Comparison of ENCODE assay signal across 20 cellular contexts in the genomic region with DNA sequence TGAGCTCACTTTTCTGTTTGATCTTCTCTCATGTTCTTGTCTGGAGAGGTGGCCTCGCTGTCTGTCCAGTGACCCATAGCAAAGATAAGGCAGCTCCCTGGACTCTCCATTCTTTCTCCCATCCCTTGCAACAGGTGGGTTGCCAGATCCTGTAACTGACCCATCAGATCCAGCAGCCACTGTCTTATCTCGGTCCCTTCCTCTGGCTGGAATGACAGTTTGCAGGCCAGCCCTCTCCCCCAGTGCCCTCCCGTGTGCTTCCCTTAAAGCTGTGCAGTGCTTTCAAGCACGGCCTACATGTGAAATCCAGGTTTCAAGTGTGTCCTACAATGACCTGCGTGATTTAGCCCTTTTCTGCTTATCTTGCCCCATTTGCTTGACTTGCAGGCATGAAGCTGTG. TPM values are rescaled to one million over a fixed set of nuclear protein-coding genes. Genes with fewer than 3 reads are reported as not detected.
DNase-seq lines count a peak whose midpoint lies in the region; ATAC-seq and TF ChIP-seq lines count a peak whose summit lies in the region.
"Had no signal": no experiment of that assay in that cellular context is flagged by ENCODE, and none has a peak within 500 bp of the region (broad histone marks: within the 10 kb centered on the region; RNA-seq: fewer than 3 reads in every experiment).

No MANE protein-coding gene starts in this region.

- peaks cover 60% of the 10 kb centered on the region for H3K36me3 Mint-ChIP-seq in MCF 10A (ENCODE audit: insufficient read depth, unreplicated experiment)
- H3K36me3 Mint-ChIP-seq in activated CD8-positive, alpha-beta T cell treated with anti-CD3 and anti-CD28 coated beads for 36 hours (ENCODE audit: low read depth): peaks cover 68% of the 10 kb centered on the region
- peaks cover 10 to 52% (median 26%) of the 10 kb centered on the region in 5 donors for H3K36me3 Mint-ChIP-seq in naive thymus-derived CD4-positive, alpha-beta T cell

- TF ChIP-seq EP300 in SK-N-SH (IDR thresholded peaks at IDR 0.05; ENCODE audit: borderline replicate concordance in 1 of 2, low read depth in 1 of 2, low read length in 1 of 2): no peak

- DNase-seq in MCF 10A (ENCODE audit: unreplicated experiment) (no peak), mammary epithelial cell (no peak), Ammon's horn (ENCODE audit: low spot score) (no peak), SK-N-SH (no peak), tibial artery (no peak)
- DNase-seq in activated CD8-positive, alpha-beta T cell treated with anti-CD3 and anti-CD28 coated beads for 36 hours: no peak
- DNase-seq in naive thymus-derived CD4-positive, alpha-beta T cell: no peak
- DNase-seq: activated CD4-positive, CD25-positive, alpha-beta regulatory T cell; activated effector memory CD4-positive, alpha-beta T cell treated with Interleukin-2 at 50 U/mL for 16 hours; DMS79 treated with DMSO at 0.1 percent for 48 hours; GOT3; MG63; NCI-H2029; NCI-H524; retina had no signal

- BruUV-seq in MCF 10A (replicated peaks; lab: Mats Ljungman, UMichigan) (no TSS peak), mammary epithelial cell (replicated peaks; lab: Mats Ljungman, UMichigan) (no TSS peak)

- 93% methylated on average over 5 of the region's 5 CpGs for WGBS in mammary epithelial cell (ENCODE audit: low coverage, missing lambda C conversion rate)
- 96% methylated on average over 5 of the region's 5 CpGs for WGBS in SK-N-SH (ENCODE audit: low lambda C conversion rate)

- H3K36me3 ChIP-seq in mammary epithelial cell (ENCODE audit: insufficient read depth, low read length): peaks cover 14% of the 10 kb centered on the region
- H3K36me3 ChIP-seq in naive thymus-derived CD4-positive, alpha-beta T cell (ENCODE audit: control insufficient read depth in 2 of 3, insufficient read depth in 3 of 3, low read length in 3 of 3): peaks cover 3 to 53% (median 18%) of the 10 kb centered on the region in 3 experiments
- H3K36me3 ChIP-seq in SK-N-SH (replicated peaks in 1 of 2; ENCODE audit: control insufficient read depth in 1 of 2, insufficient read depth in 2 of 2, low read length in 1 of 2): peaks cover 41 to 47% of the 10 kb centered on the region in 2 experiments
- H3K36me3 ChIP-seq in tibial artery: peaks cover 32 to 56% (median 46%) of the 10 kb centered on the region in 3 donors

- H3K9me2 ChIP-seq in SK-N-SH: no peaks in the 10 kb centered on the region

- H3K27ac ChIP-seq in mammary epithelial cell (ENCODE audit: insufficient read depth, low read depth, low read length) (no peak overlapping the region), SK-N-SH (ENCODE audit: low read depth in 2 of 2, low read length in 1 of 2) (no peak overlapping the region), tibial artery (no peak overlapping the region)
- peak overlapping the region; percentile 86 for H3K27ac ChIP-seq in naive thymus-derived CD4-positive, alpha-beta T cell (ENCODE audit: low read depth, low read length)

- no peak for TF ChIP-seq CTCF in MCF 10A (IDR thresholded peaks at IDR 0.05; ENCODE audit: unreplicated experiment)
- TF ChIP-seq CTCF in mammary epithelial cell (conservative IDR thresholded peaks at IDR 0.05 in 1 of 2, IDR thresholded peaks at IDR 0.05 in 1 of 2; ENCODE audit: extremely low read depth in 1 of 2, insufficient read depth in 1 of 2, low read depth in 1 of 2, low read length in 2 of 2): no peak
- TF ChIP-seq CTCF in activated CD8-positive, alpha-beta T cell treated with anti-CD3 and anti-CD28 coated beads for 36 hours (IDR thresholded peaks at IDR 0.05): no peak
- no peak for TF ChIP-seq CTCF in SK-N-SH (IDR thresholded peaks at IDR 0.05)
- TF ChIP-seq CTCF in tibial artery (IDR thresholded peaks at IDR 0.05): no peak

- H4K20me1 ChIP-seq in mammary epithelial cell (ENCODE audit: insufficient read depth, low read length) (no peaks in the 10 kb centered on the region), SK-N-SH (ENCODE audit: insufficient read depth) (peaks cover 12% of the 10 kb centered on the region)

- peaks cover 6% of the 10 kb centered on the region for H3F3A ChIP-seq in SK-N-SH (replicated peaks; ENCODE audit: insufficient read depth)

- H3K9me3 Mint-ChIP-seq in MCF 10A (ENCODE audit: unreplicated experiment): no peaks in the 10 kb centered on the region
- no peaks in the 10 kb centered on the region for H3K9me3 Mint-ChIP-seq in activated CD8-positive, alpha-beta T cell treated with anti-CD3 and anti-CD28 coated beads for 36 hours
- no peaks in the 10 kb centered on the region for H3K9me3 Mint-ChIP-seq in naive thymus-derived CD4-positive, alpha-beta T cell

- no peak for ATAC-seq in activated CD8-positive, alpha-beta T cell treated with anti-CD3 and anti-CD28 coated beads for 36 hours
- no peak for ATAC-seq in naive thymus-derived CD4-positive, alpha-beta T cell
- ATAC-seq in HG02571 (IDR thresholded peaks at IDR 0.05; ENCODE audit: unreplicated experiment): no peak
- ATAC-seq: left lobe of liver, SK-N-SH treated with all-trans-retinoic acid at 6 μM for 48 hours had no signal

- H3K9ac ChIP-seq in mammary epithelial cell (ENCODE audit: insufficient read depth, low read length): no peak overlapping the region
- no peak overlapping the region for H3K9ac ChIP-seq in SK-N-SH

- H2AFZ ChIP-seq in mammary epithelial cell (ENCODE audit: low read depth, low read length): no peak overlapping the region
- H2AFZ ChIP-seq in SK-N-SH (ENCODE audit: low read depth): no peak overlapping the region

- H3K9me3 ChIP-seq in mammary epithelial cell (replicated peaks; ENCODE audit: insufficient read depth, low read length): no peaks in the 10 kb centered on the region
- H3K9me3 ChIP-seq in naive thymus-derived CD4-positive, alpha-beta T cell (ENCODE audit: control insufficient read depth in 2 of 3, low read length in 3 of 3): no peaks in the 10 kb centered on the region
- H3K9me3 ChIP-seq in SK-N-SH: no peaks in the 10 kb centered on the region
- H3K9me3 ChIP-seq in tibial artery: no peaks in the 10 kb centered on the region
- H3K9me3 ChIP-seq: breast epithelium, MG63, tibial nerve had no signal

- in situ Hi-C loops in mammary epithelial cell (cut with MboI; ENCODE audit: low sequenced_read_pairs in 2 of 2): no loop called here

- intact Hi-C loops in MCF 10A (cut with micrococcal nuclease): no loop called here
- intact Hi-C loops in mammary epithelial cell (cut with micrococcal nuclease): no loop called here
- intact Hi-C loops in activated CD8-positive, alpha-beta T cell treated with anti-CD3 and anti-CD28 coated beads for 36 hours (cut with micrococcal nuclease): loop anchor here (10.0 kb wide), 2 partner anchors 173 to 197 kb away; a partner anchor contains a TSS
- intact Hi-C loops in naive thymus-derived CD4-positive, alpha-beta T cell (cut with micrococcal nuclease): loop anchor here (5.0 to 10.0 kb wide), 5 partner anchors 56 to 1289 kb away; a partner anchor contains a TSS
- intact Hi-C loops in tibial artery (cut with DNase I; ENCODE audit: low total_unique reads): loop anchor here (10.0 kb wide), 2 partner anchors 53 to 197 kb away; a partner anchor contains a TSS

- H3K27ac Mint-ChIP-seq in MCF 10A (ENCODE audit: low read depth, unreplicated experiment): peak overlapping the region; percentile 57
- peak overlapping the region; percentile 96 for H3K27ac Mint-ChIP-seq in activated CD8-positive, alpha-beta T cell treated with anti-CD3 and anti-CD28 coated beads for 36 hours
- H3K27ac Mint-ChIP-seq in naive thymus-derived CD4-positive, alpha-beta T cell: peak overlapping the region; percentile 81 to 98 (median 91)

- H3K79me2 ChIP-seq in mammary epithelial cell (ENCODE audit: insufficient read depth, low read length): peaks cover 55% of the 10 kb centered on the region
- H3K79me2 ChIP-seq in SK-N-SH (ENCODE audit: insufficient read depth): peaks cover 26% of the 10 kb centered on the region

- dilution Hi-C loops in mammary epithelial cell (cut with HindIII; ENCODE audit: low sequenced_read_pairs): no loop called here

- POLR2A ChIA-PET in MCF 10A (lab: Yijun Ruan, JAX) (interaction anchor here (0.9 to 7.2 kb wide), 6 partner anchors 16 to 398 kb away, joined by 4 to 220 read pairs (median 16); a partner anchor contains a TSS), SK-N-SH (lab: Yijun Ruan, JAX) (no interaction called here)
- POLR2A ChIA-PET in activated CD8-positive, alpha-beta T cell treated with anti-CD3 and anti-CD28 coated beads for 36 hours (lab: Charles Lee): interaction anchor here (0.8 to 5.2 kb wide), 4 partner anchors 11 to 22 kb away, joined by 3 to 48 read pairs (median 6); a partner anchor contains a TSS
- POLR2A ChIA-PET in naive thymus-derived CD4-positive, alpha-beta T cell (lab: Charles Lee): interaction anchor here (1.0 to 10.5 kb wide), 7 partner anchors 9 to 192 kb away, joined by 3 to 477 read pairs (median 26); a partner anchor contains a TSS

- TF ChIP-seq RAD21 in SK-N-SH (IDR thresholded peaks at IDR 0.05; ENCODE audit: low read length): no peak

- H3K27me3 Mint-ChIP-seq in MCF 10A (ENCODE audit: insufficient read depth, unreplicated experiment): no peaks in the 10 kb centered on the region
- H3K27me3 Mint-ChIP-seq in activated CD8-positive, alpha-beta T cell treated with anti-CD3 and anti-CD28 coated beads for 36 hours: no peaks in the 10 kb centered on the region
- H3K27me3 Mint-ChIP-seq in naive thymus-derived CD4-positive, alpha-beta T cell: no peaks in the 10 kb centered on the region

- peaks cover 29% of the 10 kb centered on the region for H3K4me1 Mint-ChIP-seq in MCF 10A (ENCODE audit: insufficient read depth, unreplicated experiment)
- H3K4me1 Mint-ChIP-seq in activated CD8-positive, alpha-beta T cell treated with anti-CD3 and anti-CD28 coated beads for 36 hours (ENCODE audit: low read depth): peaks cover 59% of the 10 kb centered on the region
- H3K4me1 Mint-ChIP-seq in naive thymus-derived CD4-positive, alpha-beta T cell: peaks cover 30 to 72% (median 66%) of the 10 kb centered on the region in 7 donors

- peaks cover 31% of the 10 kb centered on the region for H3K4me1 ChIP-seq in mammary epithelial cell (ENCODE audit: insufficient read depth, low read length)
- H3K4me1 ChIP-seq in naive thymus-derived CD4-positive, alpha-beta T cell (ENCODE audit: control insufficient read depth in 2 of 2, insufficient read depth in 2 of 2, low read length in 2 of 2): peaks cover 32 to 63% of the 10 kb centered on the region in 2 donors
- H3K4me1 ChIP-seq in SK-N-SH (ENCODE audit: control insufficient read depth in 1 of 2, insufficient read depth in 2 of 2, low read depth in 1 of 2, low read length in 1 of 2): peaks cover 10 to 21% of the 10 kb centered on the region in 2 experiments
- peaks cover 0 to 33% (median 24%) of the 10 kb centered on the region in 4 donors for H3K4me1 ChIP-seq in tibial artery

- H3K4me3 Mint-ChIP-seq in MCF 10A (ENCODE audit: unreplicated experiment): no peak overlapping the region
- H3K4me3 Mint-ChIP-seq in activated CD8-positive, alpha-beta T cell treated with anti-CD3 and anti-CD28 coated beads for 36 hours: peak overlapping the region; percentile 84
- peak overlapping the region; percentile 52 to 96 (median 85) for H3K4me3 Mint-ChIP-seq in naive thymus-derived CD4-positive, alpha-beta T cell

- CTCF ChIA-PET in MCF 10A (lab: Yijun Ruan, JAX) (interaction anchor here (0.8 to 2.0 kb wide), 4 partner anchors 49 to 398 kb away, joined by 3 to 11 read pairs (median 3); no protein-coding TSS in a partner anchor), mammary epithelial cell (lab: Charles Lee; ENCODE audit: low non-redundant PET) (no interaction called here), SK-N-SH (lab: Yijun Ruan, JAX) (interaction anchor here (1.2 kb wide), 1 partner anchor 399 kb away, joined by 4 read pairs; no protein-coding TSS in a partner anchor)
- CTCF ChIA-PET in activated CD8-positive, alpha-beta T cell treated with anti-CD3 and anti-CD28 coated beads for 36 hours (lab: Charles Lee): interaction anchor here (5.5 kb wide), 1 partner anchor 22 kb away, joined by 35 read pairs; a partner anchor contains a TSS
- CTCF ChIA-PET in naive thymus-derived CD4-positive, alpha-beta T cell (lab: Charles Lee): interaction anchor here (0.6 to 4.9 kb wide), 4 partner anchors 20 to 285 kb away, joined by 3 to 38 read pairs (median 14); a partner anchor contains a TSS

- no peak overlapping the region for H3K4me2 ChIP-seq in mammary epithelial cell (ENCODE audit: insufficient read depth, low read depth, low read length)
- no peak overlapping the region for H3K4me2 ChIP-seq in SK-N-SH

- H3K27me3 ChIP-seq in mammary epithelial cell (ENCODE audit: insufficient read depth, low read length): no peaks in the 10 kb centered on the region
- no peaks in the 10 kb centered on the region for H3K27me3 ChIP-seq in naive thymus-derived CD4-positive, alpha-beta T cell (ENCODE audit: control insufficient read depth in 2 of 2, insufficient read depth in 2 of 2, low read length in 2 of 2)
- H3K27me3 ChIP-seq in SK-N-SH (ENCODE audit: insufficient read depth): no peaks in the 10 kb centered on the region
- H3K27me3 ChIP-seq in tibial artery: no peaks in the 10 kb centered on the region
- H3K27me3 ChIP-seq: breast epithelium, MG63, tibial nerve had no signal

- H3K4me3 ChIP-seq in mammary epithelial cell (replicated peaks in 1 of 3; ENCODE audit: insufficient read depth in 1 of 3, low read depth in 2 of 3, low read length in 3 of 3) (no peak overlapping the region), SK-N-SH (ENCODE audit: low read depth in 2 of 2, low read length in 1 of 2) (no peak overlapping the region), tibial artery (no peak overlapping the region)
- no peak overlapping the region for H3K4me3 ChIP-seq in naive thymus-derived CD4-positive, alpha-beta T cell (ENCODE audit: low read length)
- H3K4me3 ChIP-seq: breast epithelium, MG63, tibial nerve had no signal

RNA-seq across cellular contexts. Expression of a gene that starts 3.7 kb away (rescaled TPM):
- 124 and 159 TPM in 2 replicates for total RNA-seq in MCF 10A (2022)
- 10 to 100 TPM; 62.0 to 69.3 TPM for total RNA-seq in mammary epithelial cell
- polyA plus RNA-seq in mammary epithelial cell: 83.1 TPM
- polyA minus RNA-seq in mammary epithelial cell: 24.3 TPM
- 100 to 1,000 TPM; 278 to 282 TPM for total RNA-seq in activated CD8-positive, alpha-beta T cell treated with anti-CD3 and anti-CD28 coated beads for 36 hours
- 100 to 1,000 TPM; 123 to 254 (median 206) TPM for total RNA-seq in naive thymus-derived CD4-positive, alpha-beta T cell
- 100 to 1,000 TPM; 331 to 489 TPM for polyA plus RNA-seq in naive thymus-derived CD4-positive, alpha-beta T cell
- polyA plus RNA-seq in SK-N-SH (2012; rRNA removed): 57.1 and 75.4 TPM in 2 replicates
- 113 and 132 TPM in 2 replicates for polyA plus RNA-seq in SK-N-SH (2012; cell fraction: cytosol; rRNA removed)
- 32.3 and 39.3 TPM in 2 replicates for polyA plus RNA-seq in SK-N-SH (2012; cell fraction: nucleus; rRNA removed)

RNA-seq across cellular contexts. Expression of a gene that starts 22.2 kb away (rescaled TPM):
- total RNA-seq in MCF 10A (2022) (35.6 and 40.9 TPM in 2 replicates), mammary epithelial cell (10 to 100 TPM; 32.2 to 35.5 TPM)
- polyA plus RNA-seq in mammary epithelial cell (41.7 TPM), SK-N-SH (2012; rRNA removed) (29.5 and 35.6 TPM in 2 replicates)
- 21.4 TPM for polyA minus RNA-seq in mammary epithelial cell
- total RNA-seq in activated CD8-positive, alpha-beta T cell treated with anti-CD3 and anti-CD28 coated beads for 36 hours: 10 to 100 TPM; 28.0 to 29.6 TPM
- total RNA-seq in naive thymus-derived CD4-positive, alpha-beta T cell: 10 to 100 TPM; 28.4 to 89.6 (median 51.3) TPM
- polyA plus RNA-seq in naive thymus-derived CD4-positive, alpha-beta T cell: 100 to 1,000 TPM in 1 of 2 donors, 10 to 100 TPM in 1; 74.9 to 105 TPM
- 36.4 and 56.6 TPM in 2 replicates for polyA plus RNA-seq in SK-N-SH (2012; cell fraction: cytosol; rRNA removed)
- polyA plus RNA-seq in SK-N-SH (2012; cell fraction: nucleus; rRNA removed): 42.6 and 50.7 TPM in 2 replicates

Comparison
In these comparisons a context has a peak if more than half of its experiments do, and no peak if none do; other contexts are left out.
1. intact Hi-C loops: an anchor here in activated CD8-positive, alpha-beta T cell treated with anti-CD3 and anti-CD28 coated beads for 36 hours (10.0 kb wide), naive thymus-derived CD4-positive, alpha-beta T cell (5.0 to 10.0 kb wide) and tibial artery (10.0 kb wide); none called in MCF 10A and mammary epithelial cell.